Comparison of ENCODE assay signal across 2 cellular contexts in the genomic region with DNA sequence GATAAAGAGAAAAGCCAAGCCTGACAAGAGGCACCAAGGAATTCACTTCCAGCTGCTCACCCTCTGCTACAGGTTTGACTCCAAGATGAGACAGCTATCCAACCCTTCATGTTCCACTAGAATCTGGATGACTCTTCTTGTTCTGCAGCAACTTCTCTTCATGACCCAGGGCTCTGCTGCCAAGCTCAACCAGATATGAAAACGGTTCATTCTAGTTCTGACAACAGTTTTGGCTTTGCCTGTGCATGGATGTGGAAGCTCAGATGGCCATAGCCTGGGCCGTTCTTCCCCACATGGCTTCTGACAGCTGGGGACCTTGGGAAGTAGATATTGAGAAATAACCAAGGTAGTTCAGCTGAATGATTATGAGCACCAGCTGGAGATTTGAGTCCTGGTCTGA.
TF ChIP-seq lines count a peak whose summit lies in the region.

No MANE protein-coding gene starts in this region.

TF ChIP-seq in liver, 16 proteins besides CTCF, POLR2A, EP300 and RAD21:
- TF ChIP-seq, protein P1, sequence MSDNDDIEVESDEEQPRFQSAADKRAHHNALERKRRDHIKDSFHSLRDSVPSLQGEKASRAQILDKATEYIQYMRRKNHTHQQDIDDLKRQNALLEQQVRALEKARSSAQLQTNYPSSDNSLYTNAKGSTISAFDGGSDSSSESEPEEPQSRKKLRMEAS (IDR thresholded peaks at IDR 0.05): no peak
- TF ChIP-seq FOXA1 (IDR thresholded peaks at IDR 0.05) (no peak), YY1 (IDR thresholded peaks at IDR 0.05) (no peak), FOXA2 (IDR thresholded peaks at IDR 0.05) (no peak), RXRA (IDR thresholded peaks at IDR 0.05) (no peak), GABPA (IDR thresholded peaks at IDR 0.05 in 1 of 2, conservative IDR thresholded peaks at IDR 0.05 in 1 of 2) (no peak), NR2F2 (IDR thresholded peaks at IDR 0.05) (no peak), HNF4A (conservative IDR thresholded peaks at IDR 0.05) (no peak), SP1 (IDR thresholded peaks at IDR 0.05) (no peak), HNF4G (IDR thresholded peaks at IDR 0.05) (no peak), EGR1 (IDR thresholded peaks at IDR 0.05; ENCODE audit: low read depth in 2 of 2) (no peak), TAF1 (conservative IDR thresholded peaks at IDR 0.05) (no peak), JUND (IDR thresholded peaks at IDR 0.05) (no peak)
- TF ChIP-seq, protein P2, sequence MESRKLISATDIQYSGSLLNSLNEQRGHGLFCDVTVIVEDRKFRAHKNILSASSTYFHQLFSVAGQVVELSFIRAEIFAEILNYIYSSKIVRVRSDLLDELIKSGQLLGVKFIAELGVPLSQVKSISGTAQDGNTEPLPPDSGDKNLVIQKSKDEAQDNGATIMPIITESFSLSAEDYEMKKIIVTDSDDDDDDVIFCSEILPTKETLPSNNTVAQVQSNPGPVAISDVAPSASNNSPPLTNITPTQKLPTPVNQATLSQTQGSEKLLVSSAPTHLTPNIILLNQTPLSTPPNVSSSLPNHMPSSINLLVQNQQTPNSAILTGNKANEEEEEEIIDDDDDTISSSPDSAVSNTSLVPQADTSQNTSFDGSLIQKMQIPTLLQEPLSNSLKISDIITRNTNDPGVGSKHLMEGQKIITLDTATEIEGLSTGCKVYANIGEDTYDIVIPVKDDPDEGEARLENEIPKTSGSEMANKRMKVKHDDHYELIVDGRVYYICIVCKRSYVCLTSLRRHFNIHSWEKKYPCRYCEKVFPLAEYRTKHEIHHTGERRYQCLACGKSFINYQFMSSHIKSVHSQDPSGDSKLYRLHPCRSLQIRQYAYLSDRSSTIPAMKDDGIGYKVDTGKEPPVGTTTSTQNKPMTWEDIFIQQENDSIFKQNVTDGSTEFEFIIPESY (IDR thresholded peaks at IDR 0.05): no peak
- TF ChIP-seq, protein P3, sequence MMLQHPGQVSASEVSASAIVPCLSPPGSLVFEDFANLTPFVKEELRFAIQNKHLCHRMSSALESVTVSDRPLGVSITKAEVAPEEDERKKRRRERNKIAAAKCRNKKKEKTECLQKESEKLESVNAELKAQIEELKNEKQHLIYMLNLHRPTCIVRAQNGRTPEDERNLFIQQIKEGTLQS (IDR thresholded peaks at IDR 0.05): no peak
- TF ChIP-seq, protein P4, sequence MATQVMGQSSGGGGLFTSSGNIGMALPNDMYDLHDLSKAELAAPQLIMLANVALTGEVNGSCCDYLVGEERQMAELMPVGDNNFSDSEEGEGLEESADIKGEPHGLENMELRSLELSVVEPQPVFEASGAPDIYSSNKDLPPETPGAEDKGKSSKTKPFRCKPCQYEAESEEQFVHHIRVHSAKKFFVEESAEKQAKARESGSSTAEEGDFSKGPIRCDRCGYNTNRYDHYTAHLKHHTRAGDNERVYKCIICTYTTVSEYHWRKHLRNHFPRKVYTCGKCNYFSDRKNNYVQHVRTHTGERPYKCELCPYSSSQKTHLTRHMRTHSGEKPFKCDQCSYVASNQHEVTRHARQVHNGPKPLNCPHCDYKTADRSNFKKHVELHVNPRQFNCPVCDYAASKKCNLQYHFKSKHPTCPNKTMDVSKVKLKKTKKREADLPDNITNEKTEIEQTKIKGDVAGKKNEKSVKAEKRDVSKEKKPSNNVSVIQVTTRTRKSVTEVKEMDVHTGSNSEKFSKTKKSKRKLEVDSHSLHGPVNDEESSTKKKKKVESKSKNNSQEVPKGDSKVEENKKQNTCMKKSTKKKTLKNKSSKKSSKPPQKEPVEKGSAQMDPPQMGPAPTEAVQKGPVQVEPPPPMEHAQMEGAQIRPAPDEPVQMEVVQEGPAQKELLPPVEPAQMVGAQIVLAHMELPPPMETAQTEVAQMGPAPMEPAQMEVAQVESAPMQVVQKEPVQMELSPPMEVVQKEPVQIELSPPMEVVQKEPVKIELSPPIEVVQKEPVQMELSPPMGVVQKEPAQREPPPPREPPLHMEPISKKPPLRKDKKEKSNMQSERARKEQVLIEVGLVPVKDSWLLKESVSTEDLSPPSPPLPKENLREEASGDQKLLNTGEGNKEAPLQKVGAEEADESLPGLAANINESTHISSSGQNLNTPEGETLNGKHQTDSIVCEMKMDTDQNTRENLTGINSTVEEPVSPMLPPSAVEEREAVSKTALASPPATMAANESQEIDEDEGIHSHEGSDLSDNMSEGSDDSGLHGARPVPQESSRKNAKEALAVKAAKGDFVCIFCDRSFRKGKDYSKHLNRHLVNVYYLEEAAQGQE (IDR thresholded peaks at IDR 0.05): no peak
TF ChIP-seq in liver: peak in this region for 0.

TF ChIP-seq in HepG2, 621 proteins besides CTCF, POLR2A, EP300 and RAD21:
- no peak for TF ChIP-seq KDM2A (CRISPR knock-in tag; IDR thresholded peaks at IDR 0.05; ENCODE audit: borderline replicate concordance, low read depth)
TF ChIP-seq in HepG2: peak in this region for 0.
